30 cellular contexts compared by ENCODE assay signal in genomic region chr6:98975331-98975891, GRCh38. TPM values are rescaled to one million over a fixed set of nuclear protein-coding genes. Genes with fewer than 3 reads are reported as not detected.
DNase-seq lines count a peak whose midpoint lies in the region; ATAC-seq and TF ChIP-seq lines count a peak whose summit lies in the region.
"Had no signal": no experiment of that assay in that cellular context is flagged by ENCODE, and none has a peak within 500 bp of the region (broad histone marks: within the 10 kb centered on the region; RNA-seq: fewer than 3 reads in every experiment).

No MANE protein-coding gene starts in this region.

- no peaks in the 10 kb centered on the region for H3K36me3 ChIP-seq in neutrophil
- H3K36me3 ChIP-seq in heart right ventricle, result no peaks in the 10 kb centered on the region
- H3K36me3 ChIP-seq: BLaER1 treated with 17β-estradiol and CSF1 and Interleukin-3, amounts not matched to agents 10 nM and 100 nM; HAP-1; SJSA1 had no signal

- H3K27me3 ChIP-seq in neutrophil (no peaks in the 10 kb centered on the region), heart right ventricle (no peaks in the 10 kb centered on the region)
- H3K27me3 ChIP-seq: BLaER1 treated with 17β-estradiol and CSF1 and Interleukin-3, amounts not matched to agents 10 nM and 100 nM; SJSA1 had no signal

- H3K4me1 ChIP-seq in neutrophil (ENCODE audit: control insufficient read depth in 1 of 2, insufficient read depth in 1 of 2, low read depth in 1 of 2, low read length in 1 of 2) (peaks cover 43 to 46% of the 10 kb centered on the region in 2 experiments), heart right ventricle (peaks cover 0 to 36% (median 24%) of the 10 kb centered on the region in 9 donors)
- H3K4me1 ChIP-seq: A549, SJSA1 had no signal

- ATAC-seq in GM18502 (IDR thresholded peaks at IDR 0.05; ENCODE audit: poor library complexity, unreplicated experiment), result peak; percentile 47
- peak; percentile 43 for ATAC-seq in GM19463 (IDR thresholded peaks at IDR 0.05; ENCODE audit: unreplicated experiment)
- ATAC-seq in heart right ventricle, result no peak
- ATAC-seq in left ventricle myocardium superior, result no peak
- ATAC-seq: A549 had no signal

- peak; percentile 78 for DNase-seq in OCI-M1 (lab: John Stamatoyannopoulos, UW)
- DNase-seq in heart right ventricle, result no peak
- no peak for DNase-seq in NCI-H345 treated with DMSO at 0.1 percent for 48 hours (lab: John Stamatoyannopoulos, UW; ENCODE audit: unreplicated experiment)
- no peak for DNase-seq in left ventricle myocardium superior
- DNase-seq: AML-193; CD4-positive, alpha-beta T cell; COR-L47; DMS79; EL; GDM1; HFFc6; Karpas-422; MV-4-11; NCI-H1105; NCI-H1436 treated with DMSO at 0.1 percent for 48 hours; NCI-H1930; NCI-H2107; NCI-H446; NCI-H524 treated with DMSO at 0.1 percent for 48 hours; NCI-H774; Right ventricle myocardium superior; RPMI8226 had no signal

- TF ChIP-seq CTCF in neutrophil (IDR thresholded peaks at IDR 0.05) (no peak), heart right ventricle (IDR thresholded peaks at IDR 0.05) (no peak)

- WGBS in heart right ventricle, 2 donors, result 85 to 87% methylated on average over 2 of the region's 2 CpGs

- intact Hi-C loops in heart right ventricle (cut with DNase I) (no loop called here), left ventricle myocardium superior (cut with micrococcal nuclease) (no loop called here)

- H3K9me3 ChIP-seq in neutrophil (no peaks in the 10 kb centered on the region), heart right ventricle (no peaks in the 10 kb centered on the region)
- H3K9me3 ChIP-seq: A549; BLaER1 treated with 17β-estradiol and CSF1 and Interleukin-3, amounts not matched to agents 10 nM and 100 nM; HAP-1; SJSA1 had no signal

- H3K4me3 ChIP-seq in neutrophil (ENCODE audit: low read depth in 1 of 2, low read length in 1 of 2) (no peak overlapping the region), heart right ventricle (no peak overlapping the region)
- H3K4me3 ChIP-seq: A549; BLaER1 treated with 17β-estradiol and CSF1 and Interleukin-3, amounts not matched to agents 10 nM and 100 nM; GM23338; HAP-1; SJSA1 had no signal

- peak overlapping the region; percentile 21 for H3K27ac ChIP-seq in neutrophil
- H3K27ac ChIP-seq in heart right ventricle, result no peak overlapping the region
- H3K27ac ChIP-seq: A549; BLaER1 treated with 17β-estradiol and CSF1 and Interleukin-3, amounts not matched to agents 10 nM and 100 nM; SJSA1 had no signal

RNA-seq across cellular contexts. Expression of gene FBXL4, which starts 27.7 kb away (rescaled TPM):
- total RNA-seq in heart right ventricle (10 to 100 TPM; 15.7 to 20.8 (median 17.4) TPM), left ventricle myocardium superior (20.6 TPM)
- polyA plus RNA-seq in heart right ventricle, result 1 to 10 TPM; 2.6 to 3.3 TPM

Comparison
In these comparisons a context has a peak if more than half of its experiments do, and no peak if none do; other contexts are left out.
1. ATAC-seq: peak in GM18502 (single experiment) and GM19463 (single experiment); none in heart right ventricle (0 of 8) and left ventricle myocardium superior (single experiment).